1 cellular context compared by ENCODE assay signal in genomic region chr16:3610698-3611144, GRCh38.
A peak's percentile ranks its signal among the peaks of the same experiment; 100 is the strongest.
TF ChIP-seq lines count a peak whose summit lies in the region.

No MANE protein-coding gene starts in this region.

TF ChIP-seq in H1, 55 proteins besides CTCF, POLR2A, EP300 and RAD21:
- TF ChIP-seq POU5F1 (IDR thresholded peaks at IDR 0.05; ENCODE audit: low read depth, low read length) = no peak
- TF ChIP-seq SIN3A (conservative IDR thresholded peaks at IDR 0.05 in 1 of 2, IDR thresholded peaks at IDR 0.05 in 1 of 2; ENCODE audit: low read depth in 1 of 2, low read length in 2 of 2) = 0 out of 4 replicates have a peak, but pooled peaks of 1 of the 2 experiments have one; percentile 9
